Comparison of ENCODE assay signal across 9 cellular contexts in the genomic region with DNA sequence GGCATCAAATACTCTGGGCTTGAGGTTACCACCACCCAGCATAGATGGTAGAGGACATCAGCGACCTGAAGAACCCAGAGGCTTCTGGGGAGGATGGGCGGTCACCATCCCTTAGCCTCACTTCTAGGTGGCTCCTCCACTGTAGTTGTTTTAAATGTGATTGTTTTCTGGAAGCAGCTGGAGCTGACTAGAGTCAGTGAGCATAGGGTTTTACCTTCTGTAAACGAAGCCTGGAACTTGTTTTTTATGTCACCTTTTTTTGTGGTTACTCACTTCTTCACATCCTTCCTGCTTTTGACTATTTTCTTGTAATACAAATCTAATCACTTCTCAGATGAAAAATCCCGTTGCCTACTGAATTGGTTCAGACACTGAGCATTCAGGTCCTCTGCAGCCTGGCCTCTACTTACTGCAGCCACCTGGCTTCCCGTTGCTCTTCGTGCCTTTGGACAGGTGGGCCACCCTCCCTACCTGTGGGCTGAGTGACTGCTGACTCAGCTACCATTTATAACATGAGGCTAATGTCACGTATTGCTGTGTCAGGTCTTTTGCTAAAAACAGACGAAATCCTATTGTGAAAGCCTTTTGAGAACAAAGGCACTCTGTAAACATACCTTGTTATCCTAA.
DNase-seq lines count a peak whose midpoint lies in the region; ATAC-seq, FAIRE-seq and TF ChIP-seq lines count a peak whose summit lies in the region.
"Had no signal": no experiment of that assay in that cellular context is flagged by ENCODE, and none has a peak within 500 bp of the region (broad histone marks: within the 10 kb centered on the region; RNA-seq: fewer than 3 reads in every experiment).

No MANE protein-coding gene starts in this region.

- H3K27me3 Mint-ChIP-seq in activated naive CD4-positive, alpha-beta T cell treated with anti-CD3 and anti-CD28 coated beads, Interleukin-2, amount 50 U/mL, for 24 hours: no peaks in the 10 kb centered on the region
- no peaks in the 10 kb centered on the region for H3K27me3 Mint-ChIP-seq in naive B cell

- H3K4me1 Mint-ChIP-seq in activated naive CD4-positive, alpha-beta T cell treated with anti-CD3 and anti-CD28 coated beads, Interleukin-2, amount 50 U/mL, for 24 hours: peaks cover 99% of the 10 kb centered on the region
- H3K4me1 Mint-ChIP-seq in naive B cell: peaks cover 0 to 4% (median 0%) of the 10 kb centered on the region in 3 donors

- no peaks in the 10 kb centered on the region for H3K27me3 ChIP-seq in HUES6 (ENCODE audit: control insufficient read depth, insufficient read depth, low read length)

- no peak overlapping the region for H3K9ac ChIP-seq in HUES6 (ENCODE audit: low read length)
- no peak overlapping the region for H3K9ac ChIP-seq in kidney (ENCODE audit: low read length in 2 of 2)

- peaks cover 65% of the 10 kb centered on the region for H3K36me3 ChIP-seq in HUES6 (ENCODE audit: control insufficient read depth, insufficient read depth, low read length)
- H3K36me3 ChIP-seq in kidney (ENCODE audit: control insufficient read depth in 1 of 2, insufficient read depth in 2 of 2, low read length in 2 of 2): peaks cover 13 to 20% of the 10 kb centered on the region in 2 donors

- ATAC-seq in naive B cell (ENCODE audit: low read depth in 2 of 2) (no peak), GM21786 (IDR thresholded peaks at IDR 0.05; ENCODE audit: unreplicated experiment) (no peak)

- peak overlapping the region; percentile 75 for H3K4me3 Mint-ChIP-seq in activated naive CD4-positive, alpha-beta T cell treated with anti-CD3 and anti-CD28 coated beads, Interleukin-2, amount 50 U/mL, for 24 hours
- no peak overlapping the region for H3K4me3 Mint-ChIP-seq in naive B cell

- intact Hi-C loops in kidney (cut with DNase I): no loop called here

- no peak overlapping the region for H3K4me3 ChIP-seq in HUES6 (ENCODE audit: low read depth, low read length)
- no peak overlapping the region for H3K4me3 ChIP-seq in kidney (ENCODE audit: low read length in 2 of 2)

- no peaks in the 10 kb centered on the region for H3K9me3 Mint-ChIP-seq in activated naive CD4-positive, alpha-beta T cell treated with anti-CD3 and anti-CD28 coated beads, Interleukin-2, amount 50 U/mL, for 24 hours
- no peaks in the 10 kb centered on the region for H3K9me3 Mint-ChIP-seq in naive B cell

- FAIRE-seq in kidney (lab: Jason Lieb, UNC): no peak

- H3K27ac Mint-ChIP-seq in activated naive CD4-positive, alpha-beta T cell treated with anti-CD3 and anti-CD28 coated beads, Interleukin-2, amount 50 U/mL, for 24 hours: peak overlapping the region; percentile 95
- H3K27ac Mint-ChIP-seq in naive B cell: peak overlapping the region in 5 of 6 donors; percentile 3 to 73 (median 66)

- H3K36me3 Mint-ChIP-seq in activated naive CD4-positive, alpha-beta T cell treated with anti-CD3 and anti-CD28 coated beads, Interleukin-2, amount 50 U/mL, for 24 hours: peaks cover 28% of the 10 kb centered on the region
- H3K36me3 Mint-ChIP-seq in naive B cell: peaks cover 30 to 52% of the 10 kb centered on the region in 2 donors

- H3K4me1 ChIP-seq in HUES6 (ENCODE audit: control insufficient read depth, insufficient read depth, low read length) (peaks cover 7% of the 10 kb centered on the region; the same call in 1 of the 2 replicates), kidney (ENCODE audit: control insufficient read depth in 1 of 2, insufficient read depth in 1 of 2, low read depth in 1 of 2, low read length in 2 of 2) (peaks cover 0 to 6% of the 10 kb centered on the region in 2 donors)
- H3K4me1 ChIP-seq: Caco-2 had no signal

- H3K27ac ChIP-seq in HUES6 (ENCODE audit: low read depth, low read length): peak overlapping the region; percentile 6; the same call in 1 of the 2 replicates
- no peak overlapping the region for H3K27ac ChIP-seq in kidney (ENCODE audit: low read depth in 2 of 2, low read length in 2 of 2)

- no peak for TF ChIP-seq CTCF in kidney (IDR thresholded peaks at IDR 0.05; ENCODE audit: borderline replicate concordance, extremely low read depth, insufficient read depth)

- DNase-seq in NCI-H510A treated with DMSO at 0.1 percent for 48 hours (lab: John Stamatoyannopoulos, UW): peak; percentile 47
- DNase-seq in naive B cell: no peak
- DNase-seq in kidney: no peak
- DNase-seq in NCI-H82 treated with DMSO at 0.1 percent for 48 hours (lab: John Stamatoyannopoulos, UW; ENCODE audit: unreplicated experiment): no peak
- DNase-seq: midbrain had no signal

- H3K9me3 ChIP-seq in HUES6 (ENCODE audit: control insufficient read depth, insufficient read depth, low read depth, low read length): no peaks in the 10 kb centered on the region
- H3K9me3 ChIP-seq in kidney (ENCODE audit: control insufficient read depth in 1 of 2, low read length in 2 of 2): no peaks in the 10 kb centered on the region
- H3K9me3 ChIP-seq: Caco-2 had no signal
